Comparison of ENCODE assay signal across 24 cellular contexts in the genomic region with DNA sequence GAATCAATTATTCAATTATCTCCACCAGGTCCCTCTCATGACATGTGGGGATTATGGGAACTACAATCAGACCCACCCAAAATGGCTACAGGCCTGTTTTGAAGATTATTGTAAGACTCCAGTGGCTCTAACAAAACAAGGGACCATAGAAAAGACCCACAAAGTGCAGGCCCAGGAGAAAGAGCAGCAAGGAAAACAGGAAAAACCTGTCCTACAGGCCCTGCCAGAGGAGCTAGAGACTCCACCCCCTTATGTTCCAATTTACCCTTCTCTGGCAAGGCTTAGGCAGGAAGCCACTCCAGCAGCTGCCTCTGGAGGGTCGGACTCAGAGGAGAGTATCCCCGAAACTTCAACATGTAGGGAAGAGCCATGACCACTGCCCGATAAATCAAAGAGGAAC.
DNase-seq lines count a peak whose midpoint lies in the region; ATAC-seq and TF ChIP-seq lines count a peak whose summit lies in the region.
"Had no signal": no experiment of that assay in that cellular context is flagged by ENCODE, and none has a peak within 500 bp of the region (broad histone marks: within the 10 kb centered on the region; RNA-seq: fewer than 3 reads in every experiment).

No MANE protein-coding gene starts in this region.

- 97 to 98% methylated on average over 3 of the region's 3 CpGs for WGBS in lower leg skin, 2 donors

- H3K27me3 Mint-ChIP-seq in activated T-helper 17 cell treated with anti-CD3 and anti-CD28 coated beads, Interleukin-2, amount 50 U/mL, for 72 hours: no peaks in the 10 kb centered on the region
- H3K27me3 Mint-ChIP-seq: activated CD4-positive, alpha-beta memory T cell treated with anti-CD3 and anti-CD28 coated beads, Interleukin-2, amount 10 ng/mL, durations not matched to agents 7 days and 5 days; CD4-positive, alpha-beta T cell; stimulated activated naive CD8-positive, alpha-beta T cell treated with anti-CD3 and anti-CD28 coated beads, Interleukin-15, amount 100 ng/mL, for 72 hours; T-helper 17 cell had no signal

- no peak for TF ChIP-seq POLR2A in lower leg skin (IDR thresholded peaks at IDR 0.05)

- H3K4me3 ChIP-seq in HUES6 (ENCODE audit: low read depth, low read length) (peak overlapping the region; percentile 26; the same call in 1 of the 2 replicates), PC-3 (ENCODE audit: low read length) (no peak overlapping the region), lower leg skin (ENCODE audit: low read depth, poor library complexity, severe bottlenecking) (no peak overlapping the region)
- H3K4me3 ChIP-seq: esophagus squamous epithelium, right lobe of liver had no signal

- no TSS peak for BruUV-seq in PC-3 (replicated peaks; lab: Mats Ljungman, UMichigan)

- no peaks in the 10 kb centered on the region for H3F3A ChIP-seq in PC-3 (ENCODE audit: low read length, unreplicated experiment)

- H4K20me1 ChIP-seq in PC-3 (ENCODE audit: low read length): no peaks in the 10 kb centered on the region

- TF ChIP-seq CTCF in PC-3 (conservative IDR thresholded peaks at IDR 0.05; ENCODE audit: low read depth, low read length) (no peak), lower leg skin (IDR thresholded peaks at IDR 0.05) (no peak)

- H3K27me3 ChIP-seq in HUES6 (ENCODE audit: control insufficient read depth, insufficient read depth, low read length): no peaks in the 10 kb centered on the region
- no peaks in the 10 kb centered on the region for H3K27me3 ChIP-seq in PC-3 (ENCODE audit: low read length)
- H3K27me3 ChIP-seq: esophagus squamous epithelium, neutrophil, right lobe of liver had no signal

- DNase-seq in COR-L47 (lab: John Stamatoyannopoulos, UW): peak; percentile 16
- peak; percentile 60 for DNase-seq in PC-3
- DNase-seq in iPS-NIHi11 (ENCODE audit: low spot score): peak; percentile 33
- no peak for DNase-seq in effector CD4-positive, alpha-beta T cell
- DNase-seq in lower leg skin (ENCODE audit: low spot score in 2 of 2): no peak
- DNase-seq: activated CD4-positive, alpha-beta memory T cell treated with anti-CD3 and anti-CD28 coated beads, Interleukin-2, amount 10 ng/mL, durations not matched to agents 7 days and 5 days; activated T-cell treated with anti-CD3 and anti-CD28 coated beads, Interleukin-2, amount 50 U/mL, for 48 hours; CD4-positive, alpha-beta T cell; dermis blood vessel endothelial cell; esophagus squamous epithelium; glutamatergic neuron; MV-4-11; NCI-H2107; right lobe of liver; SIG-M5; stimulated activated naive CD8-positive, alpha-beta T cell treated with anti-CD3 and anti-CD28 coated beads, Interleukin-15, amount 100 ng/mL, for 72 hours; T-helper 17 cell; WERI-Rb-1 had no signal

- peaks cover 6% of the 10 kb centered on the region for H3K4me1 Mint-ChIP-seq in activated T-helper 17 cell treated with anti-CD3 and anti-CD28 coated beads, Interleukin-2, amount 50 U/mL, for 72 hours
- H3K4me1 Mint-ChIP-seq: brain, T-helper 17 cell had no signal

- H3K4me2 ChIP-seq in PC-3 (ENCODE audit: low read length): no peak overlapping the region

- H3K9me3 ChIP-seq in HUES6 (ENCODE audit: control insufficient read depth, insufficient read depth, low read depth, low read length) (no peaks in the 10 kb centered on the region), PC-3 (ENCODE audit: low read length) (no peaks in the 10 kb centered on the region)
- H3K9me3 ChIP-seq: esophagus squamous epithelium, neutrophil, right lobe of liver had no signal

- POLR2A ChIA-PET in PC-3 (lab: Charles Lee; ENCODE audit: unreplicated experiment): no interaction called here

- no peaks in the 10 kb centered on the region; the same call in 1 of the 2 replicates for H3K36me3 ChIP-seq in HUES6 (ENCODE audit: control insufficient read depth, insufficient read depth, low read length)
- H3K36me3 ChIP-seq in PC-3 (ENCODE audit: low read depth, low read length): no peaks in the 10 kb centered on the region
- H3K36me3 ChIP-seq: esophagus squamous epithelium, neutrophil, right lobe of liver, WERI-Rb-1 had no signal

- no peak overlapping the region for H3K4me3 Mint-ChIP-seq in activated T-helper 17 cell treated with anti-CD3 and anti-CD28 coated beads, Interleukin-2, amount 50 U/mL, for 72 hours
- H3K4me3 Mint-ChIP-seq: activated CD4-positive, alpha-beta memory T cell treated with anti-CD3 and anti-CD28 coated beads, Interleukin-2, amount 10 ng/mL, durations not matched to agents 7 days and 5 days; brain; CD4-positive, alpha-beta T cell; stimulated activated naive CD8-positive, alpha-beta T cell treated with anti-CD3 and anti-CD28 coated beads, Interleukin-15, amount 100 ng/mL, for 72 hours; T-helper 17 cell had no signal

- ATAC-seq in PC-3 (no peak), GM21529 (IDR thresholded peaks at IDR 0.05; ENCODE audit: unreplicated experiment) (no peak)
- ATAC-seq in activated T-helper 17 cell treated with anti-CD3 and anti-CD28 coated beads, Interleukin-2, amount 50 U/mL, for 72 hours (replicated peaks): no peak
- ATAC-seq: activated naive CD4-positive, alpha-beta T cell treated with anti-CD3 and anti-CD28 coated beads, Interleukin-2, amount 50 U/mL, for 72 hours; right lobe of liver; stimulated activated naive CD8-positive, alpha-beta T cell treated with anti-CD3 and anti-CD28 coated beads, Interleukin-15, amount 100 ng/mL, for 72 hours; T-helper 17 cell had no signal

- no peak overlapping the region for H3K9ac ChIP-seq in HUES6 (ENCODE audit: low read length)
- H3K9ac ChIP-seq in PC-3 (ENCODE audit: low read length): no peak overlapping the region

- CTCF ChIA-PET in PC-3 (lab: Charles Lee): no interaction called here

- intact Hi-C loops in PC-3 (cut with micrococcal nuclease): no loop called here
- intact Hi-C loops in lower leg skin (cut with DNase I; ENCODE audit: low total_unique reads): no loop called here

- no peaks in the 10 kb centered on the region; the same call in 1 of the 2 replicates for H3K4me1 ChIP-seq in HUES6 (ENCODE audit: control insufficient read depth, insufficient read depth, low read length)
- no peaks in the 10 kb centered on the region for H3K4me1 ChIP-seq in PC-3 (ENCODE audit: insufficient read depth, low read length)
- H3K4me1 ChIP-seq: right lobe of liver had no signal

- H2AFZ ChIP-seq in PC-3 (ENCODE audit: low read length): no peak overlapping the region

- no peaks in the 10 kb centered on the region for H3K9me2 ChIP-seq in PC-3 (replicated peaks; ENCODE audit: low read length)

- H3K36me3 Mint-ChIP-seq in activated T-helper 17 cell treated with anti-CD3 and anti-CD28 coated beads, Interleukin-2, amount 50 U/mL, for 72 hours (ENCODE audit: low read depth): no peaks in the 10 kb centered on the region

- no peaks in the 10 kb centered on the region for H3K79me2 ChIP-seq in PC-3 (ENCODE audit: low read length)

- H3K27ac Mint-ChIP-seq in activated T-helper 17 cell treated with anti-CD3 and anti-CD28 coated beads, Interleukin-2, amount 50 U/mL, for 72 hours: no peak overlapping the region
- H3K27ac Mint-ChIP-seq: activated CD4-positive, alpha-beta memory T cell treated with anti-CD3 and anti-CD28 coated beads, Interleukin-2, amount 10 ng/mL, durations not matched to agents 7 days and 5 days; activated naive CD4-positive, alpha-beta T cell treated with anti-CD3 and anti-CD28 coated beads, Interleukin-2, amount 50 U/mL, for 72 hours; brain; CD4-positive, alpha-beta T cell; stimulated activated naive CD8-positive, alpha-beta T cell treated with anti-CD3 and anti-CD28 coated beads, Interleukin-15, amount 100 ng/mL, for 72 hours; T-helper 17 cell had no signal

- peaks cover 4% of the 10 kb centered on the region for H3K9me3 Mint-ChIP-seq in activated T-helper 17 cell treated with anti-CD3 and anti-CD28 coated beads, Interleukin-2, amount 50 U/mL, for 72 hours
- H3K9me3 Mint-ChIP-seq: activated CD4-positive, alpha-beta memory T cell treated with anti-CD3 and anti-CD28 coated beads, Interleukin-2, amount 10 ng/mL, durations not matched to agents 7 days and 5 days; brain; CD4-positive, alpha-beta T cell had no signal

- H3K27ac ChIP-seq in HUES6 (ENCODE audit: low read depth, low read length): no peak overlapping the region
- no peak overlapping the region for H3K27ac ChIP-seq in PC-3 (ENCODE audit: low read length)
- H3K27ac ChIP-seq: neutrophil, right lobe of liver, WERI-Rb-1 had no signal

Comparison
In these comparisons a context has a peak if more than half of its experiments do, and no peak if none do; other contexts are left out.
1. DNase-seq: peak in COR-L47 (single experiment), PC-3 (single experiment) and iPS-NIHi11 (single experiment); none in effector CD4-positive, alpha-beta T cell (single experiment) and lower leg skin (0 of 2).